1 cellular context compared by ENCODE assay signal in genomic region chr2:65227471-65228248, GRCh38.
TF ChIP-seq lines count a peak whose summit lies in the region.

ACTR2 (plus strand) TSS chr2:65227831; CDS start chr2:65227910, 79 bp downstream.

TF ChIP-seq in K562, 482 proteins besides CTCF, POLR2A, EP300 and RAD21 (continued from another document and continues in another):
- TF ChIP-seq CREM (IDR thresholded peaks at IDR 0.05; ENCODE audit: low read depth), result peak; percentile 72
- no peak for TF ChIP-seq RBM34 (IDR thresholded peaks at IDR 0.05; ENCODE audit: borderline replicate concordance, insufficient read depth, low read length)
- TF ChIP-seq TAF1 (IDR thresholded peaks at IDR 0.05; ENCODE audit: control insufficient read depth, extremely low read depth, insufficient read depth, low read length, severe bottlenecking), result peak; percentile 83
- TF ChIP-seq E2F6 (IDR thresholded peaks at IDR 0.05; ENCODE audit: borderline replicate concordance in 1 of 2, extremely low read depth in 1 of 2, insufficient read depth in 1 of 2, insufficient read length in 1 of 2, low read depth in 1 of 2, low read length in 1 of 2, poor library complexity in 1 of 2, severe bottlenecking in 1 of 2), result peak in 1 of 2 experiments; percentile 20
- peak; percentile 43; the same call in 1 of the 2 replicates for TF ChIP-seq CREB1 (IDR thresholded peaks at IDR 0.05)
- TF ChIP-seq CREB1 (CRISPR knock-in tag; IDR thresholded peaks at IDR 0.05), result peak; percentile 59; the same call in 1 of the 2 replicates
- TF ChIP-seq CBX5 (IDR thresholded peaks at IDR 0.05; ENCODE audit: borderline replicate concordance, low read depth), result no peak
- no peak for TF ChIP-seq LEF1 (IDR thresholded peaks at IDR 0.05)
- peak in 1 of 2 experiments; percentile 6; a peak in 1 of 4 replicates for TF ChIP-seq TRIM24 (IDR thresholded peaks at IDR 0.05)
- no peak for TF ChIP-seq E2F5 (CRISPR knock-in tag; IDR thresholded peaks at IDR 0.05)
- no peak for TF ChIP-seq RBM14 (IDR thresholded peaks at IDR 0.05; ENCODE audit: borderline replicate concordance, insufficient read depth, low read depth, low read length)
- 0 out of 2 replicates have a peak, but pooled peaks have one; percentile 38 for TF ChIP-seq NR4A1 (CRISPR knock-in tag; IDR thresholded peaks at IDR 0.05)
- TF ChIP-seq NR4A1 (tag; IDR thresholded peaks at IDR 0.05), result no peak
- TF ChIP-seq ZNF408 (CRISPR knock-in tag; IDR thresholded peaks at IDR 0.05; ENCODE audit: low read depth), result no peak
- TF ChIP-seq YY1 (IDR thresholded peaks at IDR 0.05; ENCODE audit: borderline replicate concordance in 1 of 3, control insufficient read depth in 1 of 3, extremely low read depth in 1 of 3, insufficient read depth in 3 of 3, insufficient read length in 1 of 3, insufficient replicate concordance in 2 of 3, low read depth in 1 of 3, low read length in 2 of 3), result peak; percentile 76 to 94 (median 93)
- peak; percentile 40 for TF ChIP-seq PRPF4 (IDR thresholded peaks at IDR 0.05; ENCODE audit: insufficient read depth, low read depth, low read length, poor library complexity, severe bottlenecking)
- peak; percentile 21; the same call in 1 of the 2 replicates for TF ChIP-seq TEAD4 (IDR thresholded peaks at IDR 0.05; ENCODE audit: low read length)
- TF ChIP-seq TEAD4 (CRISPR knock-in tag; IDR thresholded peaks at IDR 0.05; ENCODE audit: borderline replicate concordance), result no peak
- peak; percentile 52; the same call in 1 of the 2 replicates for TF ChIP-seq JUND (IDR thresholded peaks at IDR 0.05; ENCODE audit: borderline replicate concordance, low read depth, low read length)
- TF ChIP-seq JUND (tag; IDR thresholded peaks at IDR 0.05; ENCODE audit: borderline replicate concordance, low read depth, low read length), result no peak
- TF ChIP-seq NFRKB (IDR thresholded peaks at IDR 0.05; ENCODE audit: low read depth), result peak; percentile 84
- TF ChIP-seq SIX5 (IDR thresholded peaks at IDR 0.05; ENCODE audit: borderline replicate concordance in 1 of 2, insufficient read depth in 1 of 2, low read depth in 1 of 2, low read length in 2 of 2), result no peak
- no peak for TF ChIP-seq SREBF1 (IDR thresholded peaks at IDR 0.05; ENCODE audit: borderline replicate concordance, low read depth, low read length)
- no peak for TF ChIP-seq IRF9 (tag; IDR thresholded peaks at IDR 0.05)
- TF ChIP-seq ZNF282 (CRISPR knock-in tag; IDR thresholded peaks at IDR 0.05), result no peak
- TF ChIP-seq ASH1L (IDR thresholded peaks at IDR 0.05; ENCODE audit: borderline replicate concordance, low read depth, partially characterized antibody), result peak; percentile 52
- TF ChIP-seq TSC22D4 (tag; IDR thresholded peaks at IDR 0.05), result no peak
- TF ChIP-seq ZNF589 (CRISPR knock-in tag; IDR thresholded peaks at IDR 0.05; ENCODE audit: low read depth), result peak; percentile 62; the same call in 1 of the 2 replicates
- TF ChIP-seq ZNF395 (CRISPR knock-in tag; IDR thresholded peaks at IDR 0.05), result no peak
- TF ChIP-seq ELF2 (CRISPR knock-in tag; IDR thresholded peaks at IDR 0.05), result 0 out of 2 replicates have a peak, but pooled peaks have one; percentile 62
- TF ChIP-seq KDM5B (IDR thresholded peaks at IDR 0.05; ENCODE audit: insufficient replicate concordance, low read depth, low read length), result peak; percentile 95
- TF ChIP-seq ZNF785 (CRISPR knock-in tag; IDR thresholded peaks at IDR 0.05), result no peak
- peak; percentile 99 for TF ChIP-seq PKNOX1 (IDR thresholded peaks at IDR 0.05)
- no peak for TF ChIP-seq MYNN (IDR thresholded peaks at IDR 0.05)
- TF ChIP-seq MYNN (CRISPR knock-in tag; IDR thresholded peaks at IDR 0.05), result no peak
- peak; percentile 79 for TF ChIP-seq FOS (IDR thresholded peaks at IDR 0.05; ENCODE audit: extremely low read depth, insufficient read length)
- TF ChIP-seq KHSRP (IDR thresholded peaks at IDR 0.05), result no peak
- no peak for TF ChIP-seq FOXA1 (IDR thresholded peaks at IDR 0.05; ENCODE audit: borderline replicate concordance)
- TF ChIP-seq ZNF134 (CRISPR knock-in tag; conservative IDR thresholded peaks at IDR 0.05), result no peak
- TF ChIP-seq ZKSCAN1 (IDR thresholded peaks at IDR 0.05; ENCODE audit: low read depth, low read length), result no peak
- peak; percentile 100 for TF ChIP-seq RBFOX2 (IDR thresholded peaks at IDR 0.05; ENCODE audit: low read depth, low read length)
- TF ChIP-seq ZNF583 (CRISPR knock-in tag; IDR thresholded peaks at IDR 0.05), result peak; percentile 73; the same call in 1 of the 2 replicates
- no peak for TF ChIP-seq ZNF77 (CRISPR knock-in tag; IDR thresholded peaks at IDR 0.05)
- TF ChIP-seq NR2F6 (CRISPR knock-in tag; IDR thresholded peaks at IDR 0.05), result 0 out of 2 replicates have a peak, but pooled peaks have one; percentile 36
- peak; percentile 91 for TF ChIP-seq ETV1 (tag; conservative IDR thresholded peaks at IDR 0.05; ENCODE audit: low read depth)
- peak; percentile 53; the same call in 1 of the 2 replicates for TF ChIP-seq ZBTB7A (IDR thresholded peaks at IDR 0.05; ENCODE audit: borderline replicate concordance, control insufficient read depth, low read depth, low read length)
- no peak for TF ChIP-seq KDM4B (IDR thresholded peaks at IDR 0.05; ENCODE audit: borderline replicate concordance in 2 of 2, low read depth in 1 of 2)
- TF ChIP-seq ZBTB2 (IDR thresholded peaks at IDR 0.05), result no peak
- peak; percentile 74 for TF ChIP-seq MEIS2 (IDR thresholded peaks at IDR 0.05; ENCODE audit: partially characterized antibody)
- no peak for TF ChIP-seq IFI16 (CRISPR knock-in tag; IDR thresholded peaks at IDR 0.05)
- TF ChIP-seq NCOA6 (IDR thresholded peaks at IDR 0.05), result no peak
- no peak for TF ChIP-seq BRF1 (IDR thresholded peaks at IDR 0.05; ENCODE audit: borderline replicate concordance, extremely low read depth, insufficient read length)
- no peak for TF ChIP-seq NBN (IDR thresholded peaks at IDR 0.05; ENCODE audit: low read depth)
- TF ChIP-seq ZNF778 (CRISPR knock-in tag; IDR thresholded peaks at IDR 0.05), result no peak
- no peak for TF ChIP-seq BRF2 (IDR thresholded peaks at IDR 0.05; ENCODE audit: borderline replicate concordance, insufficient read depth, insufficient read length)
- TF ChIP-seq ZNF184 (CRISPR knock-in tag; IDR thresholded peaks at IDR 0.05), result no peak
- TF ChIP-seq NEUROD1 (IDR thresholded peaks at IDR 0.05; ENCODE audit: borderline replicate concordance, low read depth, low read length, partially characterized antibody), result peak; percentile 8
- TF ChIP-seq TBP (optimal IDR thresholded peaks at IDR 0.05; ENCODE audit: low read depth, low read length), result peak; percentile 67
- TF ChIP-seq MAZ (CRISPR knock-in tag; conservative IDR thresholded peaks at IDR 0.05 in 1 of 2, IDR thresholded peaks at IDR 0.05 in 1 of 2), result peak; percentile 78 to 92
- peak; percentile 83 for TF ChIP-seq VEZF1 (CRISPR knock-in tag; IDR thresholded peaks at IDR 0.05)
- TF ChIP-seq CHD2 (IDR thresholded peaks at IDR 0.05; ENCODE audit: low read depth, low read length), result peak; percentile 68
- 0 out of 4 replicates have a peak, but pooled peaks of 1 of the 2 experiments have one; percentile 23 for TF ChIP-seq TEAD1 (CRISPR knock-in tag; IDR thresholded peaks at IDR 0.05)
- no peak for TF ChIP-seq DMBX1 (CRISPR knock-in tag; IDR thresholded peaks at IDR 0.05; ENCODE audit: borderline replicate concordance)
- TF ChIP-seq FOXK2 (conservative IDR thresholded peaks at IDR 0.05 in 1 of 2, IDR thresholded peaks at IDR 0.05 in 1 of 2; ENCODE audit: low read depth in 2 of 2), result peak in 1 of 2 experiments; percentile 45; a peak in 1 of 4 replicates
- TF ChIP-seq ELF1 (tag; IDR thresholded peaks at IDR 0.05), result peak; percentile 82
- no peak for TF ChIP-seq ATF1 (CRISPR knock-in tag; IDR thresholded peaks at IDR 0.05)
- TF ChIP-seq ATF1 (tag; IDR thresholded peaks at IDR 0.05), result peak; percentile 81
- TF ChIP-seq ZBTB34 (CRISPR knock-in tag; IDR thresholded peaks at IDR 0.05), result no peak
- no peak for TF ChIP-seq TEAD2 (tag; IDR thresholded peaks at IDR 0.05)
- no peak for TF ChIP-seq ZNF24 (IDR thresholded peaks at IDR 0.05)
- TF ChIP-seq RBM25 (IDR thresholded peaks at IDR 0.05; ENCODE audit: low read depth, low read length, severe bottlenecking), result peak; percentile 85
